8 cellular contexts compared by ENCODE assay signal in genomic region chr5:179345429-179346321, GRCh38. TPM values are rescaled to one million over a fixed set of nuclear protein-coding genes. Genes with fewer than 3 reads are reported as not detected.
DNase-seq lines count a peak whose midpoint lies in the region; ATAC-seq, FAIRE-seq and TF ChIP-seq lines count a peak whose summit lies in the region.

TSS of gene ADAMTS2 (minus strand) at chr5:179345461. CDS start at chr5:179345328, 133 bp downstream.

- no peak within 1 kb of the TSS for H3K9ac ChIP-seq in endothelial cell of umbilical vein (replicated peaks; ENCODE audit: extremely low read depth, insufficient read depth, low read length)

- H3K9me3 ChIP-seq in endothelial cell of umbilical vein (replicated peaks; ENCODE audit: control insufficient read depth, insufficient read depth, low read length) (no peaks in the 10 kb centered on the region), mucosa of descending colon (no peaks in the 10 kb centered on the region), upper lobe of right lung (no peaks in the 10 kb centered on the region)

- no peak within 1 kb of the TSS for H3K4me2 ChIP-seq in endothelial cell of umbilical vein (ENCODE audit: insufficient read depth, low read length)

- TF ChIP-seq CTCF in endothelial cell of umbilical vein (IDR thresholded peaks at IDR 0.05; ENCODE audit: extremely low read depth in 1 of 2, insufficient read depth in 1 of 2, low read depth in 1 of 2, low read length in 2 of 2): no peak
- TF ChIP-seq CTCF in mucosa of descending colon (IDR thresholded peaks at IDR 0.05): no peak
- TF ChIP-seq CTCF in upper lobe of right lung (IDR thresholded peaks at IDR 0.05): no peak

- peaks cover 17 to 21% of the 10 kb centered on the region in 2 experiments for H3K27me3 ChIP-seq in endothelial cell of umbilical vein (ENCODE audit: control insufficient read depth in 2 of 2, insufficient read depth in 2 of 2, low read length in 2 of 2)
- peaks cover 51% of the 10 kb centered on the region for H3K27me3 ChIP-seq in upper lobe of right lung

- intact Hi-C loops in endothelial cell of umbilical vein (cut with micrococcal nuclease): no loop called here
- intact Hi-C loops in mucosa of descending colon (cut with DNase I, micrococcal nuclease): loop anchor here in 1 of 2 donors (10.0 kb wide), 1 partner anchor 181 kb away; no protein-coding TSS in a partner anchor
- intact Hi-C loops in upper lobe of right lung (cut with DNase I): no loop called here

- POLR2A ChIA-PET in endothelial cell of umbilical vein (lab: Charles Lee): no interaction called here

- no peak for TF ChIP-seq POLR2A in endothelial cell of umbilical vein (IDR thresholded peaks at IDR 0.05; ENCODE audit: low read depth, low read length)

- H3K79me2 ChIP-seq in endothelial cell of umbilical vein (ENCODE audit: control insufficient read depth, insufficient read depth, low read length): no peaks in the 10 kb centered on the region

- no peak within 1 kb of the TSS for H2AFZ ChIP-seq in endothelial cell of umbilical vein (ENCODE audit: low read depth, low read length)

- H3K9me1 ChIP-seq in endothelial cell of umbilical vein (replicated peaks; ENCODE audit: control insufficient read depth, extremely low read depth, insufficient read depth, low read length): no peaks in the 10 kb centered on the region

- no peaks in the 10 kb centered on the region for H3K36me3 ChIP-seq in endothelial cell of umbilical vein (ENCODE audit: control insufficient read depth in 2 of 2, extremely low read depth in 1 of 2, insufficient read depth in 2 of 2, low read length in 2 of 2)
- no peaks in the 10 kb centered on the region for H3K36me3 ChIP-seq in mucosa of descending colon (ENCODE audit: low read depth)
- H3K36me3 ChIP-seq in upper lobe of right lung: no peaks in the 10 kb centered on the region

- no TSS peak for BruUV-seq in endothelial cell of umbilical vein (replicated peaks; lab: Mats Ljungman, UMichigan)

- H3K4me1 ChIP-seq in endothelial cell of umbilical vein (ENCODE audit: control insufficient read depth, extremely low read depth, insufficient read depth, low read length) (no peaks in the 10 kb centered on the region), mucosa of descending colon (ENCODE audit: low read depth) (peaks cover 2% of the 10 kb centered on the region), upper lobe of right lung (peaks cover 11% of the 10 kb centered on the region)

- FAIRE-seq in endothelial cell of umbilical vein (lab: Jason Lieb, UNC): no peak

- CTCF ChIA-PET in endothelial cell of umbilical vein (lab: Charles Lee): no interaction called here

- peak; percentile 72 for DNase-seq in ELR (ENCODE audit: low read depth)
- DNase-seq in NOMO-1 treated with dmso at 0.1 percent for 144 hours (lab: John Stamatoyannopoulos, UW; ENCODE audit: unreplicated experiment): peak; percentile 10
- no peak for DNase-seq in endothelial cell of umbilical vein (ENCODE audit: low read depth, low spot score)
- DNase-seq in mucosa of descending colon: peak; percentile 27 to 49 (median 34)
- no peak for DNase-seq in upper lobe of right lung
- DNase-seq in NCI-H2107 treated with DMSO at 0.1 percent for 48 hours (lab: John Stamatoyannopoulos, UW; ENCODE audit: unreplicated experiment): no peak

- no peaks in the 10 kb centered on the region for H4K20me1 ChIP-seq in endothelial cell of umbilical vein (replicated peaks; ENCODE audit: control insufficient read depth, extremely low read depth, insufficient read depth, low read length)

- peak; percentile 45 for ATAC-seq in mucosa of descending colon
- ATAC-seq in upper lobe of right lung: peak; percentile 45
- no peak for ATAC-seq in HG02885 (IDR thresholded peaks at IDR 0.05; ENCODE audit: poor library complexity, unreplicated experiment)
- ATAC-seq in GM18502 (IDR thresholded peaks at IDR 0.05; ENCODE audit: poor library complexity, unreplicated experiment): no peak

- H3K27ac ChIP-seq in endothelial cell of umbilical vein (ENCODE audit: insufficient read depth, low read depth, low read length): no peak within 1 kb of the TSS
- peak within 1 kb of the TSS; percentile 76 for H3K27ac ChIP-seq in upper lobe of right lung

- dilution Hi-C loops in endothelial cell of umbilical vein (cut with MboI; ENCODE audit: extremely low pct_ligation_motif_present, low sequenced_read_pairs): no loop called here

- H3K4me3 ChIP-seq in endothelial cell of umbilical vein (replicated peaks in 1 of 3; ENCODE audit: insufficient read depth in 1 of 3, low read depth in 1 of 3, low read length in 3 of 3) (no peak within 1 kb of the TSS), mucosa of descending colon (peak within 1 kb of the TSS; percentile 17), upper lobe of right lung (peak within 1 kb of the TSS; percentile 57)

TF ChIP-seq in endothelial cell of umbilical vein, 7 proteins besides CTCF, POLR2A, EP300 and RAD21:
- TF ChIP-seq POLR2AphosphoS5 (IDR thresholded peaks at IDR 0.05; ENCODE audit: insufficient read depth, low read depth, low read length) (no peak), JUN (IDR thresholded peaks at IDR 0.05; ENCODE audit: borderline replicate concordance, insufficient read depth, insufficient read length, low read depth) (no peak), GATA2 (IDR thresholded peaks at IDR 0.05; ENCODE audit: insufficient read depth, insufficient read length, low read depth, low read length) (no peak), EZH2 (IDR thresholded peaks at IDR 0.05; ENCODE audit: borderline replicate concordance, low read depth, low read length, severe bottlenecking) (peak; percentile 10)

RNA-seq across cellular contexts. Expression of gene ADAMTS2, which starts in this region (rescaled TPM):
- not detected in 2 replicates for total RNA-seq in endothelial cell of umbilical vein
- polyA plus RNA-seq in endothelial cell of umbilical vein: 0.02 TPM in 1 of 2 replicates, not detected in the other
- polyA plus RNA-seq in endothelial cell of umbilical vein (2011; cell fraction: cytosol; rRNA removed): not detected in 2 replicates
- not detected in 2 replicates for polyA plus RNA-seq in endothelial cell of umbilical vein (2011; cell fraction: nucleus; rRNA removed)
- not detected in 2 replicates for polyA plus RNA-seq in endothelial cell of umbilical vein (2012)
- polyA minus RNA-seq in endothelial cell of umbilical vein: not detected in 2 replicates
- not detected for polyA minus RNA-seq in endothelial cell of umbilical vein (2011; cell fraction: cytosol; rRNA and poly(A)+ RNA removed)
- not detected in 2 replicates for polyA minus RNA-seq in endothelial cell of umbilical vein (2011; cell fraction: nucleus; rRNA and poly(A)+ RNA removed)
- total RNA-seq in mucosa of descending colon: 1 to 10 TPM; 1.3 to 9.2 (median 7.3) TPM
- 16.4 TPM for total RNA-seq in upper lobe of right lung

Comparison
In these comparisons a context has a peak if more than half of its experiments do, and no peak if none do; other contexts are left out.
1. DNase-seq: peak in ELR (single experiment), NOMO-1 treated with dmso at 0.1 percent for 144 hours (single experiment) and mucosa of descending colon (3 of 3); none in endothelial cell of umbilical vein (single experiment), upper lobe of right lung (single experiment) and NCI-H2107 treated with DMSO at 0.1 percent for 48 hours (single experiment).
2. H3K4me3 ChIP-seq: peak in mucosa of descending colon (single experiment) and upper lobe of right lung (single experiment); none in endothelial cell of umbilical vein (0 of 3).
3. ATAC-seq: peak in mucosa of descending colon (single experiment) and upper lobe of right lung (single experiment); none in HG02885 (single experiment) and GM18502 (single experiment).